Comparison of ENCODE assay signal across 17 cellular contexts in the genomic region with DNA sequence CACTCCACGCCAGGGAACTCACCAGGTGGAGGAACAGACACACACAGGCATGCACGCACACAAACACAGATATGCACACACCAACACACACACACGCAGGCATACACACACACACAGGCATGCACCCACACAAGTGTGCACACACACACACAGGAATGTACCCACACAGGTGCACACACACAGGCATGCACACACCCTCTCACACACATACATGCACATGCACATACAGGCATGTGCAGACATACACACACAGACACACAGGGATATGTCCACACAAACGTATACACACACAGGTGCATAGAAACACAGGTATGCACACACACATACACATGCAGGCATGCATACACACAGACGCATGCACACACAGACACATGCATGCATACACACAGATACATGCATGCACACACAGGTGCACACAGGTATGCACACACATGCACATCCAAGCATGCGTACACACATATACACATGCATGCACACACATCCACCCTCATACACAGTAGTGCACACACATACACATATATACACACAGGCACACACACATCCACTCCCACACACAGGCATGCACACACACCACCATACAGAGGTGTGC. TPM values are rescaled to one million over a fixed set of nuclear protein-coding genes. Genes with fewer than 3 reads are reported as not detected.
A peak's percentile ranks its signal among the peaks of the same experiment; 100 is the strongest.
DNase-seq lines count a peak whose midpoint lies in the region; ATAC-seq and TF ChIP-seq lines count a peak whose summit lies in the region.
"Had no signal": no experiment of that assay in that cellular context is flagged by ENCODE, and none has a peak within 500 bp of the region (broad histone marks: within the 10 kb centered on the region; RNA-seq: fewer than 3 reads in every experiment).

No MANE protein-coding gene starts in this region.

- H3K4me3 Mint-ChIP-seq in CD4-positive, CD25-positive, alpha-beta regulatory T cell: no peak overlapping the region
- no peak overlapping the region for H3K4me3 Mint-ChIP-seq in CD8-positive, alpha-beta T cell
- no peak overlapping the region for H3K4me3 Mint-ChIP-seq in activated CD8-positive, alpha-beta T cell treated with anti-CD3 and anti-CD28 coated beads for 36 hours
- H3K4me3 Mint-ChIP-seq in naive thymus-derived CD4-positive, alpha-beta T cell: peak overlapping the region in 1 of 10 donors; percentile 3

- H3K36me3 Mint-ChIP-seq in CD4-positive, CD25-positive, alpha-beta regulatory T cell: peaks cover 15% of the 10 kb centered on the region
- peaks cover 66% of the 10 kb centered on the region for H3K36me3 Mint-ChIP-seq in CD8-positive, alpha-beta T cell
- H3K36me3 Mint-ChIP-seq in activated CD8-positive, alpha-beta T cell treated with anti-CD3 and anti-CD28 coated beads for 36 hours (ENCODE audit: low read depth): peaks cover 61% of the 10 kb centered on the region
- H3K36me3 Mint-ChIP-seq in naive thymus-derived CD4-positive, alpha-beta T cell: peaks cover 0 to 31% (median 2%) of the 10 kb centered on the region in 5 donors

- peaks cover 9% of the 10 kb centered on the region for H3K4me1 ChIP-seq in CD4-positive, CD25-positive, alpha-beta regulatory T cell (ENCODE audit: control insufficient read depth, insufficient read depth, low read length, poor library complexity, severe bottlenecking)
- H3K4me1 ChIP-seq in CD8-positive, alpha-beta T cell (ENCODE audit: insufficient read depth, low read length): peaks cover 13% of the 10 kb centered on the region
- H3K4me1 ChIP-seq in naive thymus-derived CD4-positive, alpha-beta T cell (ENCODE audit: control insufficient read depth in 2 of 2, insufficient read depth in 2 of 2, low read length in 2 of 2): peaks cover 0 to 17% of the 10 kb centered on the region in 2 donors
- H3K4me1 ChIP-seq: SJCRH30 had no signal

- H3K4me3 ChIP-seq in CD4-positive, CD25-positive, alpha-beta regulatory T cell (ENCODE audit: low read depth, low read length): no peak overlapping the region
- H3K4me3 ChIP-seq in CD8-positive, alpha-beta T cell (ENCODE audit: low read depth, low read length): no peak overlapping the region
- no peak overlapping the region for H3K4me3 ChIP-seq in naive thymus-derived CD4-positive, alpha-beta T cell (ENCODE audit: low read length)
- H3K4me3 ChIP-seq: BLaER1, SJCRH30 had no signal

- no peaks in the 10 kb centered on the region for H3K27me3 Mint-ChIP-seq in CD4-positive, CD25-positive, alpha-beta regulatory T cell
- H3K27me3 Mint-ChIP-seq in CD8-positive, alpha-beta T cell (ENCODE audit: low read depth): no peaks in the 10 kb centered on the region
- H3K27me3 Mint-ChIP-seq in activated CD8-positive, alpha-beta T cell treated with anti-CD3 and anti-CD28 coated beads for 36 hours: no peaks in the 10 kb centered on the region
- H3K27me3 Mint-ChIP-seq in naive thymus-derived CD4-positive, alpha-beta T cell: no peaks in the 10 kb centered on the region

- ATAC-seq in CD4-positive, CD25-positive, alpha-beta regulatory T cell (ENCODE audit: low read depth in 2 of 2): no peak
- no peak for ATAC-seq in CD8-positive, alpha-beta T cell
- ATAC-seq in activated CD8-positive, alpha-beta T cell treated with anti-CD3 and anti-CD28 coated beads for 36 hours: no peak
- no peak for ATAC-seq in naive thymus-derived CD4-positive, alpha-beta T cell
- ATAC-seq in left colon: no peak

- H3K27ac ChIP-seq in CD4-positive, CD25-positive, alpha-beta regulatory T cell (ENCODE audit: insufficient read depth, low read length, poor library complexity, severe bottlenecking): no peak overlapping the region
- no peak overlapping the region for H3K27ac ChIP-seq in CD8-positive, alpha-beta T cell (ENCODE audit: low read depth, low read length)
- H3K27ac ChIP-seq in naive thymus-derived CD4-positive, alpha-beta T cell (ENCODE audit: low read depth, low read length): no peak overlapping the region
- H3K27ac ChIP-seq: BLaER1, RWPE1, SJCRH30 had no signal

- peaks cover 10 to 59% (median 40%) of the 10 kb centered on the region in 4 donors for H3K4me1 Mint-ChIP-seq in CD4-positive, CD25-positive, alpha-beta regulatory T cell
- H3K4me1 Mint-ChIP-seq in CD8-positive, alpha-beta T cell (ENCODE audit: low read depth): peaks cover 62% of the 10 kb centered on the region
- peaks cover 66% of the 10 kb centered on the region for H3K4me1 Mint-ChIP-seq in activated CD8-positive, alpha-beta T cell treated with anti-CD3 and anti-CD28 coated beads for 36 hours (ENCODE audit: low read depth)
- peaks cover 35 to 61% (median 41%) of the 10 kb centered on the region in 7 donors for H3K4me1 Mint-ChIP-seq in naive thymus-derived CD4-positive, alpha-beta T cell

- no peaks in the 10 kb centered on the region for H3K27me3 ChIP-seq in CD4-positive, CD25-positive, alpha-beta regulatory T cell (ENCODE audit: control insufficient read depth, insufficient read depth, low read length)
- H3K27me3 ChIP-seq in CD8-positive, alpha-beta T cell (ENCODE audit: insufficient read depth, low read length): no peaks in the 10 kb centered on the region
- no peaks in the 10 kb centered on the region for H3K27me3 ChIP-seq in naive thymus-derived CD4-positive, alpha-beta T cell (ENCODE audit: control insufficient read depth in 2 of 2, insufficient read depth in 2 of 2, low read length in 2 of 2)
- H3K27me3 ChIP-seq: BLaER1, SJCRH30 had no signal

- peaks cover 0 to 3% (median 0%) of the 10 kb centered on the region in 7 donors for H3K9me3 Mint-ChIP-seq in CD4-positive, CD25-positive, alpha-beta regulatory T cell
- no peaks in the 10 kb centered on the region for H3K9me3 Mint-ChIP-seq in CD8-positive, alpha-beta T cell
- H3K9me3 Mint-ChIP-seq in activated CD8-positive, alpha-beta T cell treated with anti-CD3 and anti-CD28 coated beads for 36 hours: no peaks in the 10 kb centered on the region
- no peaks in the 10 kb centered on the region for H3K9me3 Mint-ChIP-seq in naive thymus-derived CD4-positive, alpha-beta T cell

- CTCF ChIA-PET in CD8-positive, alpha-beta T cell (lab: Charles Lee): interaction anchor here (1.5 to 2.7 kb wide), 2 partner anchors 15 to 68 kb away, joined by 4 to 5 read pairs; no protein-coding TSS in a partner anchor
- CTCF ChIA-PET in activated CD8-positive, alpha-beta T cell treated with anti-CD3 and anti-CD28 coated beads for 36 hours (lab: Charles Lee): no interaction called here
- CTCF ChIA-PET in naive thymus-derived CD4-positive, alpha-beta T cell (lab: Charles Lee): no interaction called here

- peak overlapping the region; percentile 55 to 81 (median 67) for H3K27ac Mint-ChIP-seq in CD4-positive, CD25-positive, alpha-beta regulatory T cell
- peak overlapping the region; percentile 0 for H3K27ac Mint-ChIP-seq in CD8-positive, alpha-beta T cell
- H3K27ac Mint-ChIP-seq in activated CD8-positive, alpha-beta T cell treated with anti-CD3 and anti-CD28 coated beads for 36 hours: peak overlapping the region; percentile 10
- peak overlapping the region in 7 of 9 donors; percentile 4 to 88 (median 68) for H3K27ac Mint-ChIP-seq in naive thymus-derived CD4-positive, alpha-beta T cell

- TF ChIP-seq CTCF in CD8-positive, alpha-beta T cell (IDR thresholded peaks at IDR 0.05): no peak
- no peak for TF ChIP-seq CTCF in activated CD8-positive, alpha-beta T cell treated with anti-CD3 and anti-CD28 coated beads for 36 hours (IDR thresholded peaks at IDR 0.05)

- POLR2A ChIA-PET in CD8-positive, alpha-beta T cell (lab: Charles Lee): no interaction called here
- POLR2A ChIA-PET in activated CD8-positive, alpha-beta T cell treated with anti-CD3 and anti-CD28 coated beads for 36 hours (lab: Charles Lee): no interaction called here
- POLR2A ChIA-PET in naive thymus-derived CD4-positive, alpha-beta T cell (lab: Charles Lee): interaction anchor here (1.0 kb wide), 1 partner anchor 13 kb away, joined by 3 read pairs; no protein-coding TSS in a partner anchor

- H3K9me3 ChIP-seq in CD4-positive, CD25-positive, alpha-beta regulatory T cell (ENCODE audit: control insufficient read depth in 2 of 2, low read length in 2 of 2): no peaks in the 10 kb centered on the region
- no peaks in the 10 kb centered on the region for H3K9me3 ChIP-seq in CD8-positive, alpha-beta T cell (ENCODE audit: low read length)
- no peaks in the 10 kb centered on the region for H3K9me3 ChIP-seq in naive thymus-derived CD4-positive, alpha-beta T cell (ENCODE audit: control insufficient read depth in 2 of 3, low read length in 3 of 3)
- H3K9me3 ChIP-seq: BLaER1, SJCRH30 had no signal

- intact Hi-C loops in CD8-positive, alpha-beta T cell (cut with DNase I, micrococcal nuclease): no loop called here
- intact Hi-C loops in activated CD8-positive, alpha-beta T cell treated with anti-CD3 and anti-CD28 coated beads for 36 hours (cut with micrococcal nuclease): no loop called here
- intact Hi-C loops in naive thymus-derived CD4-positive, alpha-beta T cell (cut with micrococcal nuclease): no loop called here
- intact Hi-C loops in left colon (cut with DNase I, micrococcal nuclease): no loop called here

- peaks cover 29% of the 10 kb centered on the region for H3K36me3 ChIP-seq in CD4-positive, CD25-positive, alpha-beta regulatory T cell (ENCODE audit: control insufficient read depth, insufficient read depth, low read length)
- H3K36me3 ChIP-seq in CD8-positive, alpha-beta T cell (ENCODE audit: insufficient read depth, low read length): peaks cover 13% of the 10 kb centered on the region
- peaks cover 0 to 25% (median 6%) of the 10 kb centered on the region in 3 experiments for H3K36me3 ChIP-seq in naive thymus-derived CD4-positive, alpha-beta T cell (ENCODE audit: control insufficient read depth in 2 of 3, insufficient read depth in 3 of 3, low read length in 3 of 3)
- H3K36me3 ChIP-seq: SJCRH30 had no signal

- no peak for DNase-seq in CD4-positive, CD25-positive, alpha-beta regulatory T cell
- DNase-seq in CD8-positive, alpha-beta T cell: no peak
- DNase-seq in activated CD8-positive, alpha-beta T cell treated with anti-CD3 and anti-CD28 coated beads for 36 hours: no peak
- no peak for DNase-seq in naive thymus-derived CD4-positive, alpha-beta T cell
- DNase-seq in effector CD4-positive, alpha-beta T cell: no peak
- no peak for DNase-seq in left colon
- no peak for DNase-seq in KG1 (lab: John Stamatoyannopoulos, UW)
- DNase-seq: COR-L47; KBM-7; NCI-H1092 treated with DMSO at 0.1 percent for 48 hours; NCI-H1694; NCI-H69; NK-92 treated with Interleukin-12 subunit alpha and Interleukin-12 subunit beta, amount 100 ng/mL, for 24 hours; OCI-M1; SJCRH30 had no signal

RNA-seq across cellular contexts. Expression of gene COTL1, which starts 39.2 kb away (rescaled TPM):
- 353 TPM for total RNA-seq in CD4-positive, CD25-positive, alpha-beta regulatory T cell
- 100 to 1,000 TPM; 450 to 761 (median 584) TPM for polyA plus RNA-seq in CD4-positive, CD25-positive, alpha-beta regulatory T cell
- 100 to 1,000 TPM; 194 to 199 TPM for total RNA-seq in CD8-positive, alpha-beta T cell
- 100 to 1,000 TPM; 664 to 677 TPM for total RNA-seq in activated CD8-positive, alpha-beta T cell treated with anti-CD3 and anti-CD28 coated beads for 36 hours
- 100 to 1,000 TPM in 3 of 5 experiments, 10 to 100 TPM in 2; 84.2 to 704 (median 172) TPM for total RNA-seq in naive thymus-derived CD4-positive, alpha-beta T cell
- polyA plus RNA-seq in naive thymus-derived CD4-positive, alpha-beta T cell: 100 to 1,000 TPM; 268 to 344 TPM
- 10 to 100 TPM; 51.8 to 71.0 TPM for total RNA-seq in left colon

Comparison
In these comparisons a context has a peak if more than half of its experiments do, and no peak if none do; other contexts are left out.
1. H3K27ac Mint-ChIP-seq: peak in every context shown above with its lines; median percentile 68 in naive thymus-derived CD4-positive, alpha-beta T cell; 67 in CD4-positive, CD25-positive, alpha-beta regulatory T cell; 10 in activated CD8-positive, alpha-beta T cell treated with anti-CD3 and anti-CD28 coated beads for 36 hours; 0 in CD8-positive, alpha-beta T cell.